In genomic region chr5:92527311-92528078, GRCh38 we compare ENCODE assay signal across 16 cellular contexts.
DNase-seq lines count a peak whose midpoint lies in the region; ATAC-seq and TF ChIP-seq lines count a peak whose summit lies in the region.
"Had no signal": no experiment of that assay in that cellular context is flagged by ENCODE, and none has a peak within 500 bp of the region (broad histone marks: within the 10 kb centered on the region; RNA-seq: fewer than 3 reads in every experiment).

No MANE protein-coding gene starts in this region.

- no peaks in the 10 kb centered on the region for H3K36me3 ChIP-seq in adrenal gland (replicated peaks in 1 of 2)
- H3K36me3 ChIP-seq: BLaER1 had no signal

- TF ChIP-seq POLR2A in adrenal gland (IDR thresholded peaks at IDR 0.05): no peak

- H3K27me3 ChIP-seq in adrenal gland: no peaks in the 10 kb centered on the region
- H3K27me3 ChIP-seq: BLaER1, dorsolateral prefrontal cortex had no signal

- no peaks in the 10 kb centered on the region for H3K4me1 ChIP-seq in adrenal gland (replicated peaks in 1 of 2)
- H3K4me1 ChIP-seq: BLaER1 had no signal

- no peak overlapping the region for H3K4me3 ChIP-seq in adrenal gland
- H3K4me3 ChIP-seq: BLaER1, dorsolateral prefrontal cortex had no signal

- intact Hi-C loops in adrenal gland (cut with DNase I): no loop called here

- no peak for TF ChIP-seq CTCF in adrenal gland (IDR thresholded peaks at IDR 0.05)

- no peak overlapping the region for H3K27ac ChIP-seq in adrenal gland
- H3K27ac ChIP-seq: BLaER1, dorsolateral prefrontal cortex had no signal

- DNase-seq in COLO829 (ENCODE audit: low spot score): peak; percentile 13
- peak; percentile 44 for DNase-seq in fibroblast of peridontal ligament (ENCODE audit: extremely low read depth)
- DNase-seq in DMS 273 treated with DMSO at 0.1 percent for 48 hours (lab: John Stamatoyannopoulos, UW): no peak
- DNase-seq in adrenal gland: no peak
- no peak for DNase-seq in HPDE6-E6E7 (ENCODE audit: extremely low spot score)
- DNase-seq: amniotic stem cell; dorsolateral prefrontal cortex; glutamatergic neuron; NCI-H1436; stimulated activated CD4-positive, alpha-beta T cell treated with anti-CD3 and anti-CD28 coated beads, Interleukin-4, amount 100 ng/mL, for 4 hours; stimulated activated naive CD8-positive, alpha-beta T cell treated with anti-CD3 and anti-CD28 coated beads, Interleukin-15, amount 100 ng/mL, for 72 hours had no signal

- ATAC-seq in GM21576 (IDR thresholded peaks at IDR 0.05; ENCODE audit: unreplicated experiment) (peak; percentile 83), HG03575 (IDR thresholded peaks at IDR 0.05; ENCODE audit: extremely low read depth, insufficient number of reproducible peaks, low FRiP score, unreplicated experiment) (peak; percentile 91), HG02981 (IDR thresholded peaks at IDR 0.05; ENCODE audit: unreplicated experiment) (no peak)
- ATAC-seq: stimulated activated naive CD8-positive, alpha-beta T cell treated with anti-CD3 and anti-CD28 coated beads, Interleukin-15, amount 100 ng/mL, for 72 hours; WTC11 had no signal

- WGBS in adrenal gland, 4 donors: 75 to 90% (median 82%) methylated on average over 4 of the region's 4 CpGs

- H3K9me3 ChIP-seq in adrenal gland (replicated peaks in 1 of 3): no peaks in the 10 kb centered on the region
- H3K9me3 ChIP-seq: BLaER1 had no signal

Comparison
In these comparisons a context has a peak if more than half of its experiments do, and no peak if none do; other contexts are left out.
1. DNase-seq: peak in COLO829 (single experiment) and fibroblast of peridontal ligament (single experiment); none in DMS 273 treated with DMSO at 0.1 percent for 48 hours (single experiment), adrenal gland (0 of 7) and HPDE6-E6E7 (single experiment).